ENCODE assay signal across 1 cellular context in the genomic region with DNA sequence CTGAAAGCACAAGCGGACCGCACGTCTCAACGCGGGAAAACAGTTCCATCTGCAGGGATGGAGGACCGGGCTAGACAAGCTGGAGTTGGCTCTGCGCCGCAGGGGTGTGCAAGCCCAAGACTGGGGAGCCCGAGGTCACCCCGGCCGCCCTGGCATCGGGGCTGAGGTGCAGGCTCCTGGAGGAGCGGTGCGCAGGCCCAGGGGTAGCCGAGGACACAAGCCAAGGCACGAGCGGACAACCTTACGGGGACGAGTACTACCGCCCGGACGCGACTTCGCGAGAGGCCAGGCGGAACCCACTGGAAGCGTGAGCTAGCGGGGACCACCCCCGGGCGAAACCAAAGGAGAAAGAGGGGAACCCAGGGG.
A peak's percentile ranks its signal among the peaks of the same experiment; 100 is the strongest.
TF ChIP-seq lines count a peak whose summit lies in the region.

No MANE protein-coding gene starts in this region.

TF ChIP-seq in HepG2, 621 proteins besides CTCF, POLR2A, EP300 and RAD21 (continued from another document and continues in another):
- TF ChIP-seq, protein P1, sequence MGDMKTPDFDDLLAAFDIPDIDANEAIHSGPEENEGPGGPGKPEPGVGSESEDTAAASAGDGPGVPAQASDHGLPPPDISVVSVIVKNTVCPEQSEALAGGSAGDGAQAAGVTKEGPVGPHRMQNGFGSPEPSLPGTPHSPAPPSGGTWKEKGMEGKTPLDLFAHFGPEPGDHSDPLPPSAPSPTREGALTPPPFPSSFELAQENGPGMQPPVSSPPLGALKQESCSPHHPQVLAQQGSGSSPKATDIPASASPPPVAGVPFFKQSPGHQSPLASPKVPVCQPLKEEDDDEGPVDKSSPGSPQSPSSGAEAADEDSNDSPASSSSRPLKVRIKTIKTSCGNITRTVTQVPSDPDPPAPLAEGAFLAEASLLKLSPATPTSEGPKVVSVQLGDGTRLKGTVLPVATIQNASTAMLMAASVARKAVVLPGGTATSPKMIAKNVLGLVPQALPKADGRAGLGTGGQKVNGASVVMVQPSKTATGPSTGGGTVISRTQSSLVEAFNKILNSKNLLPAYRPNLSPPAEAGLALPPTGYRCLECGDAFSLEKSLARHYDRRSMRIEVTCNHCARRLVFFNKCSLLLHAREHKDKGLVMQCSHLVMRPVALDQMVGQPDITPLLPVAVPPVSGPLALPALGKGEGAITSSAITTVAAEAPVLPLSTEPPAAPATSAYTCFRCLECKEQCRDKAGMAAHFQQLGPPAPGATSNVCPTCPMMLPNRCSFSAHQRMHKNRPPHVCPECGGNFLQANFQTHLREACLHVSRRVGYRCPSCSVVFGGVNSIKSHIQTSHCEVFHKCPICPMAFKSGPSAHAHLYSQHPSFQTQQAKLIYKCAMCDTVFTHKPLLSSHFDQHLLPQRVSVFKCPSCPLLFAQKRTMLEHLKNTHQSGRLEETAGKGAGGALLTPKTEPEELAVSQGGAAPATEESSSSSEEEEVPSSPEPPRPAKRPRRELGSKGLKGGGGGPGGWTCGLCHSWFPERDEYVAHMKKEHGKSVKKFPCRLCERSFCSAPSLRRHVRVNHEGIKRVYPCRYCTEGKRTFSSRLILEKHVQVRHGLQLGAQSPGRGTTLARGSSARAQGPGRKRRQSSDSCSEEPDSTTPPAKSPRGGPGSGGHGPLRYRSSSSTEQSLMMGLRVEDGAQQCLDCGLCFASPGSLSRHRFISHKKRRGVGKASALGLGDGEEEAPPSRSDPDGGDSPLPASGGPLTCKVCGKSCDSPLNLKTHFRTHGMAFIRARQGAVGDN (CRISPR knock-in tag; IDR thresholded peaks at IDR 0.05): peak; percentile 65
- TF ChIP-seq, protein P2, sequence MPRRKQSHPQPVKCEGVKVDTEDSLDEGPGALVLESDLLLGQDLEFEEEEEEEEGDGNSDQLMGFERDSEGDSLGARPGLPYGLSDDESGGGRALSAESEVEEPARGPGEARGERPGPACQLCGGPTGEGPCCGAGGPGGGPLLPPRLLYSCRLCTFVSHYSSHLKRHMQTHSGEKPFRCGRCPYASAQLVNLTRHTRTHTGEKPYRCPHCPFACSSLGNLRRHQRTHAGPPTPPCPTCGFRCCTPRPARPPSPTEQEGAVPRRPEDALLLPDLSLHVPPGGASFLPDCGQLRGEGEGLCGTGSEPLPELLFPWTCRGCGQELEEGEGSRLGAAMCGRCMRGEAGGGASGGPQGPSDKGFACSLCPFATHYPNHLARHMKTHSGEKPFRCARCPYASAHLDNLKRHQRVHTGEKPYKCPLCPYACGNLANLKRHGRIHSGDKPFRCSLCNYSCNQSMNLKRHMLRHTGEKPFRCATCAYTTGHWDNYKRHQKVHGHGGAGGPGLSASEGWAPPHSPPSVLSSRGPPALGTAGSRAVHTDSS (CRISPR knock-in tag; conservative IDR thresholded peaks at IDR 0.05): peak; percentile 19; the same call in 1 of the 2 replicates
- peak; percentile 37; the same call in 1 of the 2 replicates for TF ChIP-seq SAFB2 (CRISPR knock-in tag; IDR thresholded peaks at IDR 0.05; ENCODE audit: borderline replicate concordance, low read depth)
- TF ChIP-seq TP53 (CRISPR knock-in tag; conservative IDR thresholded peaks at IDR 0.05): 0 out of 2 replicates have a peak, but pooled peaks have one; percentile 16
- TF ChIP-seq, protein P3, sequence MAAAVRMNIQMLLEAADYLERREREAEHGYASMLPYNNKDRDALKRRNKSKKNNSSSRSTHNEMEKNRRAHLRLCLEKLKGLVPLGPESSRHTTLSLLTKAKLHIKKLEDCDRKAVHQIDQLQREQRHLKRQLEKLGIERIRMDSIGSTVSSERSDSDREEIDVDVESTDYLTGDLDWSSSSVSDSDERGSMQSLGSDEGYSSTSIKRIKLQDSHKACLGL (CRISPR knock-in tag; IDR thresholded peaks at IDR 0.05): peak; percentile 69; the same call in 1 of the 2 replicates
- TF ChIP-seq, protein P4, sequence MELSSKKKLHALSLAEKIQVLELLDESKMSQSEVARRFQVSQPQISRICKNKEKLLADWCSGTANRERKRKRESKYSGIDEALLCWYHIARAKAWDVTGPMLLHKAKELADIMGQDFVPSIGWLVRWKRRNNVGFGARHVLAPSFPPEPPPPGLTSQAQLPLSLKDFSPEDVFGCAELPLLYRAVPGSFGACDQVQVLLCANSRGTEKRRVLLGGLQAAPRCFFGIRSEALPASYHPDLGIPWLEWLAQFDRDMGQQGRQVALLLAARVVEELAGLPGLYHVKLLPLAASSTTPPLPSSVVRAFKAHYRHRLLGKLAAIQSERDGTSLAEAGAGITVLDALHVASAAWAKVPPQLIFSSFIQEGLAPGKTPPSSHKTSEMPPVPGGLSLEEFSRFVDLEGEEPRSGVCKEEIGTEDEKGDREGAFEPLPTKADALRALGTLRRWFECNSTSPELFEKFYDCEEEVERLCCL (CRISPR knock-in tag; IDR thresholded peaks at IDR 0.05; ENCODE audit: borderline replicate concordance): 0 out of 2 replicates have a peak, but pooled peaks have one; percentile 54
- 0 out of 2 replicates have a peak, but pooled peaks have one; percentile 50 for TF ChIP-seq DNMT1 (CRISPR knock-in tag; IDR thresholded peaks at IDR 0.05)
- TF ChIP-seq ZNF607 (CRISPR knock-in tag; IDR thresholded peaks at IDR 0.05; ENCODE audit: borderline replicate concordance): 0 out of 2 replicates have a peak, but pooled peaks have one; percentile 29
- 0 out of 2 replicates have a peak, but pooled peaks have one; percentile 24 for TF ChIP-seq ESRRA (CRISPR knock-in tag; IDR thresholded peaks at IDR 0.05; ENCODE audit: low read depth)
- TF ChIP-seq HOXA9 (CRISPR knock-in tag; IDR thresholded peaks at IDR 0.05; ENCODE audit: borderline replicate concordance): 0 out of 2 replicates have a peak, but pooled peaks have one; percentile 49
- 0 out of 2 replicates have a peak, but pooled peaks have one; percentile 56 for TF ChIP-seq MEIS1 (CRISPR knock-in tag; IDR thresholded peaks at IDR 0.05; ENCODE audit: borderline replicate concordance)
- peak; percentile 53 for TF ChIP-seq ZBTB38 (CRISPR knock-in tag; IDR thresholded peaks at IDR 0.05)
- peak; percentile 56 for TF ChIP-seq JARID2 (CRISPR knock-in tag; IDR thresholded peaks at IDR 0.05; ENCODE audit: insufficient replicate concordance)
- TF ChIP-seq, protein P5, sequence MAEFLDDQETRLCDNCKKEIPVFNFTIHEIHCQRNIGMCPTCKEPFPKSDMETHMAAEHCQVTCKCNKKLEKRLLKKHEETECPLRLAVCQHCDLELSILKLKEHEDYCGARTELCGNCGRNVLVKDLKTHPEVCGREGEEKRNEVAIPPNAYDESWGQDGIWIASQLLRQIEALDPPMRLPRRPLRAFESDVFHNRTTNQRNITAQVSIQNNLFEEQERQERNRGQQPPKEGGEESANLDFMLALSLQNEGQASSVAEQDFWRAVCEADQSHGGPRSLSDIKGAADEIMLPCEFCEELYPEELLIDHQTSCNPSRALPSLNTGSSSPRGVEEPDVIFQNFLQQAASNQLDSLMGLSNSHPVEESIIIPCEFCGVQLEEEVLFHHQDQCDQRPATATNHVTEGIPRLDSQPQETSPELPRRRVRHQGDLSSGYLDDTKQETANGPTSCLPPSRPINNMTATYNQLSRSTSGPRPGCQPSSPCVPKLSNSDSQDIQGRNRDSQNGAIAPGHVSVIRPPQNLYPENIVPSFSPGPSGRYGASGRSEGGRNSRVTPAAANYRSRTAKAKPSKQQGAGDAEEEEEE (CRISPR knock-in tag; IDR thresholded peaks at IDR 0.05; ENCODE audit: borderline replicate concordance): 0 out of 2 replicates have a peak, but pooled peaks have one; percentile 28
- TF ChIP-seq ZNF44 (CRISPR knock-in tag; IDR thresholded peaks at IDR 0.05): 0 out of 2 replicates have a peak, but pooled peaks have one; percentile 59
- TF ChIP-seq ZNF235 (CRISPR knock-in tag; IDR thresholded peaks at IDR 0.05; ENCODE audit: borderline replicate concordance): 0 out of 2 replicates have a peak, but pooled peaks have one; percentile 46
- 0 out of 2 replicates have a peak, but pooled peaks have one; percentile 26 for TF ChIP-seq ZNF816 (CRISPR knock-in tag; IDR thresholded peaks at IDR 0.05; ENCODE audit: borderline replicate concordance)
- TF ChIP-seq KDM5A (IDR thresholded peaks at IDR 0.05; ENCODE audit: borderline replicate concordance, low read length): peak; percentile 70; the same call in 1 of the 2 replicates
- TF ChIP-seq HIVEP1 (CRISPR knock-in tag; IDR thresholded peaks at IDR 0.05): peak; percentile 68
- TF ChIP-seq ZNF781 (CRISPR knock-in tag; IDR thresholded peaks at IDR 0.05; ENCODE audit: borderline replicate concordance, not compliant biosample characterization): peak; percentile 43
- TF ChIP-seq, protein P6, sequence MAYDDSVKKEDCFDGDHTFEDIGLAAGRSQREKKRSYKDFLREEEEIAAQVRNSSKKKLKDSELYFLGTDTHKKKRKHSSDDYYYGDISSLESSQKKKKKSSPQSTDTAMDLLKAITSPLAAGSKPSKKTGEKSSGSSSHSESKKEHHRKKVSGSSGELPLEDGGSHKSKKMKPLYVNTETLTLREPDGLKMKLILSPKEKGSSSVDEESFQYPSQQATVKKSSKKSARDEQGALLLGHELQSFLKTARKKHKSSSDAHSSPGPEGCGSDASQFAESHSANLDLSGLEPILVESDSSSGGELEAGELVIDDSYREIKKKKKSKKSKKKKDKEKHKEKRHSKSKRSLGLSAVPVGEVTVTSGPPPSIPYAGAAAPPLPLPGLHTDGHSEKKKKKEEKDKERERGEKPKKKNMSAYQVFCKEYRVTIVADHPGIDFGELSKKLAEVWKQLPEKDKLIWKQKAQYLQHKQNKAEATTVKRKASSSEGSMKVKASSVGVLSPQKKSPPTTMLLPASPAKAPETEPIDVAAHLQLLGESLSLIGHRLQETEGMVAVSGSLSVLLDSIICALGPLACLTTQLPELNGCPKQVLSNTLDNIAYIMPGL (CRISPR knock-in tag; IDR thresholded peaks at IDR 0.05; ENCODE audit: borderline replicate concordance in 1 of 2, low read depth in 1 of 2): peak in 1 of 2 experiments; percentile 80; a peak in 2 of 4 replicates
- TF ChIP-seq ZNF563 (CRISPR knock-in tag; IDR thresholded peaks at IDR 0.05): 0 out of 2 replicates have a peak, but pooled peaks have one; percentile 33
- TF ChIP-seq ZMYM2 (CRISPR knock-in tag; IDR thresholded peaks at IDR 0.05): 0 out of 2 replicates have a peak, but pooled peaks have one; percentile 33
- TF ChIP-seq ZNF160 (CRISPR knock-in tag; IDR thresholded peaks at IDR 0.05): peak; percentile 20; the same call in 1 of the 2 replicates
- TF ChIP-seq, protein P7, sequence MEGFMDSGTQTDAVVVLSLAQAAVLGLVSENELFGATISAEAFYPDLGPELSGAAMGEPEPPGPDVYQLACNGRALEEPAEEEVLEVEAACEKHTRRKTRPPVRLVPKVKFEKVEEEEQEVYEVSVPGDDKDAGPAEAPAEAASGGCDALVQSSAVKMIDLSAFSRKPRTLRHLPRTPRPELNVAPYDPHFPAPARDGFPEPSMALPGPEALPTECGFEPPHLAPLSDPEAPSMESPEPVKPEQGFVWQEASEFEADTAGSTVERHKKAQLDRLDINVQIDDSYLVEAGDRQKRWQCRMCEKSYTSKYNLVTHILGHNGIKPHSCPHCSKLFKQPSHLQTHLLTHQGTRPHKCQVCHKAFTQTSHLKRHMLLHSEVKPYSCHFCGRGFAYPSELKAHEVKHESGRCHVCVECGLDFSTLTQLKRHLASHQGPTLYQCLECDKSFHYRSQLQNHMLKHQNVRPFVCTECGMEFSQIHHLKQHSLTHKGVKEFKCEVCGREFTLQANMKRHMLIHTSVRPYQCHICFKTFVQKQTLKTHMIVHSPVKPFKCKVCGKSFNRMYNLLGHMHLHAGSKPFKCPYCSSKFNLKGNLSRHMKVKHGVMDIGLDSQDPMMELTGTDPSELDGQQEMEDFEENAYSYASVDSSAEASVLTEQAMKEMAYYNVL (CRISPR knock-in tag; IDR thresholded peaks at IDR 0.05; ENCODE audit: borderline replicate concordance): peak; percentile 41; the same call in 1 of the 2 replicates
- peak; percentile 46; the same call in 1 of the 2 replicates for TF ChIP-seq MEF2D (CRISPR knock-in tag; IDR thresholded peaks at IDR 0.05)
- TF ChIP-seq AHR (CRISPR knock-in tag; IDR thresholded peaks at IDR 0.05): peak; percentile 14; the same call in 1 of the 2 replicates
- peak; percentile 1; the same call in 1 of the 2 replicates for TF ChIP-seq SALL1 (CRISPR knock-in tag; IDR thresholded peaks at IDR 0.05)
- TF ChIP-seq NRL (CRISPR knock-in tag; IDR thresholded peaks at IDR 0.05; ENCODE audit: borderline replicate concordance): peak; percentile 27; the same call in 1 of the 2 replicates
- peak; percentile 62; the same call in 1 of the 2 replicates for TF ChIP-seq SETDB1 (CRISPR knock-in tag; IDR thresholded peaks at IDR 0.05; ENCODE audit: borderline replicate concordance)
- TF ChIP-seq ZNF383 (CRISPR knock-in tag; IDR thresholded peaks at IDR 0.05; ENCODE audit: borderline replicate concordance): 0 out of 2 replicates have a peak, but pooled peaks have one; percentile 15
- 0 out of 2 replicates have a peak, but pooled peaks have one; percentile 38 for TF ChIP-seq ZNF501 (CRISPR knock-in tag; IDR thresholded peaks at IDR 0.05)
- peak; percentile 62; the same call in 1 of the 2 replicates for TF ChIP-seq ZFX (CRISPR knock-in tag; IDR thresholded peaks at IDR 0.05; ENCODE audit: low read depth)
- TF ChIP-seq ZNF543 (CRISPR knock-in tag; IDR thresholded peaks at IDR 0.05): 0 out of 2 replicates have a peak, but pooled peaks have one; percentile 35
- TF ChIP-seq, protein P8, sequence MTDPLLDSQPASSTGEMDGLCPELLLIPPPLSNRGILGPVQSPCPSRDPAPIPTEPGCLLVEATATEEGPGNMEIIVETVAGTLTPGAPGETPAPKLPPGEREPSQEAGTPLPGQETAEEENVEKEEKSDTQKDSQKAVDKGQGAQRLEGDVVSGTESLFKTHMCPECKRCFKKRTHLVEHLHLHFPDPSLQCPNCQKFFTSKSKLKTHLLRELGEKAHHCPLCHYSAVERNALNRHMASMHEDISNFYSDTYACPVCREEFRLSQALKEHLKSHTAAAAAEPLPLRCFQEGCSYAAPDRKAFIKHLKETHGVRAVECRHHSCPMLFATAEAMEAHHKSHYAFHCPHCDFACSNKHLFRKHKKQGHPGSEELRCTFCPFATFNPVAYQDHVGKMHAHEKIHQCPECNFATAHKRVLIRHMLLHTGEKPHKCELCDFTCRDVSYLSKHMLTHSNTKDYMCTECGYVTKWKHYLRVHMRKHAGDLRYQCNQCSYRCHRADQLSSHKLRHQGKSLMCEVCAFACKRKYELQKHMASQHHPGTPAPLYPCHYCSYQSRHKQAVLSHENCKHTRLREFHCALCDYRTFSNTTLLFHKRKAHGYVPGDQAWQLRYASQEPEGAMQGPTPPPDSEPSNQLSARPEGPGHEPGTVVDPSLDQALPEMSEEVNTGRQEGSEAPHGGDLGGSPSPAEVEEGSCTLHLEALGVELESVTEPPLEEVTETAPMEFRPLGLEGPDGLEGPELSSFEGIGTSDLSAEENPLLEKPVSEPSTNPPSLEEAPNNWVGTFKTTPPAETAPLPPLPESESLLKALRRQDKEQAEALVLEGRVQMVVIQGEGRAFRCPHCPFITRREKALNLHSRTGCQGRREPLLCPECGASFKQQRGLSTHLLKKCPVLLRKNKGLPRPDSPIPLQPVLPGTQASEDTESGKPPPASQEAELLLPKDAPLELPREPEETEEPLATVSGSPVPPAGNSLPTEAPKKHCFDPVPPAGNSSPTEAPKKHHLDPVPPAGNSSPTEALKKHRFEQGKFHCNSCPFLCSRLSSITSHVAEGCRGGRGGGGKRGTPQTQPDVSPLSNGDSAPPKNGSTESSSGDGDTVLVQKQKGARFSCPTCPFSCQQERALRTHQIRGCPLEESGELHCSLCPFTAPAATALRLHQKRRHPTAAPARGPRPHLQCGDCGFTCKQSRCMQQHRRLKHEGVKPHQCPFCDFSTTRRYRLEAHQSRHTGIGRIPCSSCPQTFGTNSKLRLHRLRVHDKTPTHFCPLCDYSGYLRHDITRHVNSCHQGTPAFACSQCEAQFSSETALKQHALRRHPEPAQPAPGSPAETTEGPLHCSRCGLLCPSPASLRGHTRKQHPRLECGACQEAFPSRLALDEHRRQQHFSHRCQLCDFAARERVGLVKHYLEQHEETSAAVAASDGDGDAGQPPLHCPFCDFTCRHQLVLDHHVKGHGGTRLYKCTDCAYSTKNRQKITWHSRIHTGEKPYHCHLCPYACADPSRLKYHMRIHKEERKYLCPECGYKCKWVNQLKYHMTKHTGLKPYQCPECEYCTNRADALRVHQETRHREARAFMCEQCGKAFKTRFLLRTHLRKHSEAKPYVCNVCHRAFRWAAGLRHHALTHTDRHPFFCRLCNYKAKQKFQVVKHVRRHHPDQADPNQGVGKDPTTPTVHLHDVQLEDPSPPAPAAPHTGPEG (CRISPR knock-in tag; IDR thresholded peaks at IDR 0.05): peak; percentile 32; the same call in 1 of the 2 replicates
